7 cellular contexts compared by ENCODE assay signal in the genomic region with DNA sequence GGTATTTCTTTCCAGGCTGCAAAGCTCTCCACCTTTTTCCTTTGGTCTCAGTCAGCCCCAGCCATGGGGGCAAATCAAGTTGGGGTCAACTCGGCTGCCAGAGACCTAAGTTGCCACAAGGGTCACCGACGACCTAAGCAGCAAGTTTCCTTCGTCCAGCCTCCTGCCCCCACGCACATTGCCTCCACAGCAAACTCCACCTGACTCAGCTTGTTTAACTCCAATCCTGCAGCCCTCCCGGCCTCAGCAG. TPM values are rescaled to one million over a fixed set of nuclear protein-coding genes. Genes with fewer than 3 reads are reported as not detected.
DNase-seq lines count a peak whose midpoint lies in the region; ATAC-seq and TF ChIP-seq lines count a peak whose summit lies in the region.

No MANE protein-coding gene starts in this region.

- H3K27me3 ChIP-seq in iPS-20b (ENCODE audit: insufficient read depth, low read length): peaks cover 33% of the 10 kb centered on the region

- H3K4me3 Mint-ChIP-seq in HFFc6: peak overlapping the region; percentile 71
- H3K4me3 Mint-ChIP-seq in activated CD8-positive, alpha-beta T cell treated with anti-CD3 and anti-CD28 coated beads for 36 hours: peak overlapping the region; percentile 72
- H3K4me3 Mint-ChIP-seq in stimulated activated naive CD8-positive, alpha-beta T cell treated with anti-CD3 and anti-CD28 coated beads, Interleukin-15, amount 100 ng/mL, for 72 hours: peak overlapping the region; percentile 85 to 87

- intact Hi-C loops in activated CD8-positive, alpha-beta T cell treated with anti-CD3 and anti-CD28 coated beads for 36 hours (cut with micrococcal nuclease): loop anchor here (5.0 kb wide), 1 partner anchor 123 kb away; the partner anchor contains the start of gene CNOT2

- CTCF ChIA-PET in activated CD8-positive, alpha-beta T cell treated with anti-CD3 and anti-CD28 coated beads for 36 hours (lab: Charles Lee): no interaction called here

- POLR2A ChIA-PET in activated CD8-positive, alpha-beta T cell treated with anti-CD3 and anti-CD28 coated beads for 36 hours (lab: Charles Lee): interaction anchor here (0.7 to 1.7 kb wide), 3 partner anchors 8 to 122 kb away, joined by 3 to 5 read pairs (median 4); partner anchors contain the start of gene CNOT2

- TF ChIP-seq CTCF in HFFc6 (IDR thresholded peaks at IDR 0.05): no peak
- no peak for TF ChIP-seq CTCF in activated CD8-positive, alpha-beta T cell treated with anti-CD3 and anti-CD28 coated beads for 36 hours (IDR thresholded peaks at IDR 0.05)

- H3K4me1 Mint-ChIP-seq in HFFc6 (ENCODE audit: low read depth): peaks cover 20% of the 10 kb centered on the region
- peaks cover 15% of the 10 kb centered on the region for H3K4me1 Mint-ChIP-seq in activated CD8-positive, alpha-beta T cell treated with anti-CD3 and anti-CD28 coated beads for 36 hours (ENCODE audit: low read depth)
- peaks cover 23% of the 10 kb centered on the region for H3K4me1 Mint-ChIP-seq in stimulated activated naive CD8-positive, alpha-beta T cell treated with anti-CD3 and anti-CD28 coated beads, Interleukin-15, amount 100 ng/mL, for 72 hours

- H3K4me1 ChIP-seq in iPS-20b (ENCODE audit: insufficient read depth, low read length): peaks cover 13% of the 10 kb centered on the region; the same call in 1 of the 2 replicates

- no peaks in the 10 kb centered on the region for H3K9me3 ChIP-seq in iPS-20b (ENCODE audit: insufficient read depth, low read depth, low read length)

- no peaks in the 10 kb centered on the region for H3K9me3 Mint-ChIP-seq in HFFc6
- no peaks in the 10 kb centered on the region for H3K9me3 Mint-ChIP-seq in activated CD8-positive, alpha-beta T cell treated with anti-CD3 and anti-CD28 coated beads for 36 hours
- H3K9me3 Mint-ChIP-seq in stimulated activated naive CD8-positive, alpha-beta T cell treated with anti-CD3 and anti-CD28 coated beads, Interleukin-15, amount 100 ng/mL, for 72 hours: no peaks in the 10 kb centered on the region

- no peaks in the 10 kb centered on the region for H3K36me3 ChIP-seq in iPS-20b (ENCODE audit: insufficient read depth, low read depth, low read length)

- no peak overlapping the region for H3K27ac ChIP-seq in iPS-20b (ENCODE audit: low read length)

- peaks cover 23% of the 10 kb centered on the region; the same call in 1 of the 2 replicates for H3K27me3 Mint-ChIP-seq in HFFc6 (ENCODE audit: insufficient read depth)
- H3K27me3 Mint-ChIP-seq in activated CD8-positive, alpha-beta T cell treated with anti-CD3 and anti-CD28 coated beads for 36 hours: peaks cover 9% of the 10 kb centered on the region
- peaks cover 10% of the 10 kb centered on the region for H3K27me3 Mint-ChIP-seq in stimulated activated naive CD8-positive, alpha-beta T cell treated with anti-CD3 and anti-CD28 coated beads, Interleukin-15, amount 100 ng/mL, for 72 hours

- no peak for DNase-seq in HFFc6
- no peak for DNase-seq in activated CD8-positive, alpha-beta T cell treated with anti-CD3 and anti-CD28 coated beads for 36 hours
- no peak for DNase-seq in stimulated activated naive CD8-positive, alpha-beta T cell treated with anti-CD3 and anti-CD28 coated beads, Interleukin-15, amount 100 ng/mL, for 72 hours
- no peak for DNase-seq in DMS79 (lab: John Stamatoyannopoulos, UW)
- DNase-seq in NCI-H1092 (lab: John Stamatoyannopoulos, UW): no peak

- H3K9ac ChIP-seq in iPS-20b (ENCODE audit: low read depth, low read length): peak overlapping the region; percentile 39; the same call in 1 of the 2 replicates

- ATAC-seq in activated CD8-positive, alpha-beta T cell treated with anti-CD3 and anti-CD28 coated beads for 36 hours: no peak
- no peak for ATAC-seq in stimulated activated naive CD8-positive, alpha-beta T cell treated with anti-CD3 and anti-CD28 coated beads, Interleukin-15, amount 100 ng/mL, for 72 hours
- no peak for ATAC-seq in HG02852 (IDR thresholded peaks at IDR 0.05; ENCODE audit: unreplicated experiment)

- H3K27ac Mint-ChIP-seq in HFFc6: no peak overlapping the region
- no peak overlapping the region for H3K27ac Mint-ChIP-seq in activated CD8-positive, alpha-beta T cell treated with anti-CD3 and anti-CD28 coated beads for 36 hours
- no peak overlapping the region for H3K27ac Mint-ChIP-seq in stimulated activated naive CD8-positive, alpha-beta T cell treated with anti-CD3 and anti-CD28 coated beads, Interleukin-15, amount 100 ng/mL, for 72 hours

- peak overlapping the region; percentile 95 for H3K4me3 ChIP-seq in iPS-20b (ENCODE audit: low read length)

- no peaks in the 10 kb centered on the region for H3K36me3 Mint-ChIP-seq in HFFc6 (ENCODE audit: low read depth)
- H3K36me3 Mint-ChIP-seq in activated CD8-positive, alpha-beta T cell treated with anti-CD3 and anti-CD28 coated beads for 36 hours (ENCODE audit: low read depth): no peaks in the 10 kb centered on the region

RNA-seq across cellular contexts. Expression of gene KCNMB4, which starts 0.8 kb away (rescaled TPM):
- 1 to 10 TPM in 2 of 6 experiments, under 1 TPM in 4; 0.16 to 1.1 (median 0.22) TPM for total RNA-seq in HFFc6 (2021; fragmentation: NEBNext Ultra II Directional; extraction: Animal tissue kit (Norgen Biotek cat#: 25700))
- 1 to 10 TPM; 1.0 to 1.3 TPM for total RNA-seq in activated CD8-positive, alpha-beta T cell treated with anti-CD3 and anti-CD28 coated beads for 36 hours
